ENCODE assay signal across 3 cellular contexts in genomic region chr4:152697284-152698011, GRCh38.
TF ChIP-seq lines count a peak whose summit lies in the region.

No MANE protein-coding gene starts in this region.

TF ChIP-seq in SK-N-SH, 30 proteins besides CTCF, POLR2A, EP300 and RAD21 (continued from another document):
- TF ChIP-seq MXI1 (IDR thresholded peaks at IDR 0.05; ENCODE audit: low read depth, low read length) (no peak), USF2 (IDR thresholded peaks at IDR 0.05; ENCODE audit: borderline replicate concordance, low read depth, low read length) (no peak), ELF1 (IDR thresholded peaks at IDR 0.05) (no peak), FOXM1 (IDR thresholded peaks at IDR 0.05; ENCODE audit: low read depth) (no peak), SIN3A (IDR thresholded peaks at IDR 0.05; ENCODE audit: borderline replicate concordance, low read depth, low read length) (no peak), EZH2phosphoT487 (IDR thresholded peaks at IDR 0.05; ENCODE audit: borderline replicate concordance, low read depth) (no peak), JUND (IDR thresholded peaks at IDR 0.05) (no peak), MAX (IDR thresholded peaks at IDR 0.05; ENCODE audit: low read depth) (no peak), GABPA (IDR thresholded peaks at IDR 0.05; ENCODE audit: low read depth) (no peak), CHD2 (IDR thresholded peaks at IDR 0.05; ENCODE audit: low read length, partially characterized antibody) (no peak), MEF2A (IDR thresholded peaks at IDR 0.05; ENCODE audit: borderline replicate concordance, low read depth) (no peak), NRF1 (IDR thresholded peaks at IDR 0.05; ENCODE audit: low read depth, low read length) (no peak), FOXJ3 (CRISPR knock-in tag; IDR thresholded peaks at IDR 0.05) (no peak), GATA2 (CRISPR knock-in tag; IDR thresholded peaks at IDR 0.05) (no peak), SMC3 (IDR thresholded peaks at IDR 0.05; ENCODE audit: low read depth, low read length) (no peak)

TF ChIP-seq in SK-N-SH treated with all-trans-retinoic acid at 6 μM for 48 hours, 23 proteins besides CTCF, POLR2A, EP300 and RAD21 (continued from another document):
- no peak for TF ChIP-seq BACH2 (CRISPR knock-in tag; IDR thresholded peaks at IDR 0.05; ENCODE audit: borderline replicate concordance)
- TF ChIP-seq TOX (CRISPR knock-in tag; IDR thresholded peaks at IDR 0.05; ENCODE audit: borderline replicate concordance) = no peak
- no peak for TF ChIP-seq RARB (CRISPR knock-in tag; IDR thresholded peaks at IDR 0.05)
- no peak for TF ChIP-seq ISL1 (CRISPR knock-in tag; IDR thresholded peaks at IDR 0.05)
- TF ChIP-seq ZFP30 (CRISPR knock-in tag; IDR thresholded peaks at IDR 0.05) = no peak
- TF ChIP-seq CREB5 (CRISPR knock-in tag; IDR thresholded peaks at IDR 0.05; ENCODE audit: low read depth) = no peak
- TF ChIP-seq ZNF8 (CRISPR knock-in tag; IDR thresholded peaks at IDR 0.05) = no peak
- no peak for TF ChIP-seq ZFP3 (CRISPR knock-in tag; IDR thresholded peaks at IDR 0.05)
- no peak for TF ChIP-seq ZNF565 (CRISPR knock-in tag; conservative IDR thresholded peaks at IDR 0.05; ENCODE audit: low read depth)
- no peak for TF ChIP-seq CSRNP3 (CRISPR knock-in tag; IDR thresholded peaks at IDR 0.05)
- TF ChIP-seq ZC3H10 (CRISPR knock-in tag; IDR thresholded peaks at IDR 0.05) = no peak

TF ChIP-seq in GM23338, 12 proteins besides CTCF, POLR2A, EP300 and RAD21 (continued from another document):
- TF ChIP-seq ZNF462 (CRISPR knock-in tag; IDR thresholded peaks at IDR 0.05) (no peak), STAT1 (IDR thresholded peaks at IDR 0.05; ENCODE audit: unreplicated experiment) (no peak), ZNF331 (CRISPR knock-in tag; IDR thresholded peaks at IDR 0.05; ENCODE audit: low read depth) (no peak), ZNF114 (CRISPR knock-in tag; IDR thresholded peaks at IDR 0.05) (no peak), REST (IDR thresholded peaks at IDR 0.05; ENCODE audit: unreplicated experiment) (no peak)
